In genomic region chr19:9060559-9061340, GRCh38 we compare ENCODE assay signal across 25 cellular contexts. TPM values are rescaled to one million over a fixed set of nuclear protein-coding genes. Genes with fewer than 3 reads are reported as not detected.
DNase-seq lines count a peak whose midpoint lies in the region; ATAC-seq and TF ChIP-seq lines count a peak whose summit lies in the region.
"Had no signal": no experiment of that assay in that cellular context is flagged by ENCODE, and none has a peak within 500 bp of the region (broad histone marks: within the 10 kb centered on the region; RNA-seq: fewer than 3 reads in every experiment).

No MANE protein-coding gene starts in this region.

- intact Hi-C loops in OCI-LY7 (cut with micrococcal nuclease; ENCODE audit: unreplicated experiment), result no loop called here

- peaks cover 8% of the 10 kb centered on the region for H3K27me3 Mint-ChIP-seq in GM23338 (ENCODE audit: insufficient read depth, low read depth, poor library complexity)
- no peaks in the 10 kb centered on the region for H3K27me3 Mint-ChIP-seq in neural progenitor cell (ENCODE audit: insufficient read depth, low read depth)
- H3K27me3 Mint-ChIP-seq: CD4-positive, alpha-beta T cell had no signal

- H3K36me3 ChIP-seq in GM23338 (ENCODE audit: insufficient read depth) (no peaks in the 10 kb centered on the region), hepatocyte (replicated peaks; ENCODE audit: insufficient read depth, low read depth) (no peaks in the 10 kb centered on the region), neural progenitor cell (no peaks in the 10 kb centered on the region), OCI-LY7 (ENCODE audit: insufficient read depth, low read length) (no peaks in the 10 kb centered on the region)

- no peaks in the 10 kb centered on the region for H3K9me3 ChIP-seq in hepatocyte (ENCODE audit: low read depth)
- no peaks in the 10 kb centered on the region for H3K9me3 ChIP-seq in neural progenitor cell (ENCODE audit: low read depth)
- no peaks in the 10 kb centered on the region for H3K9me3 ChIP-seq in OCI-LY7 (ENCODE audit: low read length)
- H3K9me3 ChIP-seq: A549, Caco-2, SK-N-SH had no signal

- 68% methylated on average over 17 of the region's 17 CpGs for WGBS in hepatocyte (ENCODE audit: low lambda C conversion rate, missing lambda C conversion rate)

- H3K4me1 ChIP-seq in GM23338 (ENCODE audit: insufficient read depth), result 0 out of 2 replicates have a peak, but pooled peaks cover 3% of the 10 kb centered on the region
- H3K4me1 ChIP-seq in hepatocyte (ENCODE audit: insufficient read depth), result no peaks in the 10 kb centered on the region
- H3K4me1 ChIP-seq in neural progenitor cell, result peaks cover 4% of the 10 kb centered on the region
- H3K4me1 ChIP-seq in OCI-LY7 (ENCODE audit: insufficient read depth, low read length, poor library complexity, severe bottlenecking), result no peaks in the 10 kb centered on the region
- H3K4me1 ChIP-seq: Caco-2 had no signal

- H3K9ac ChIP-seq in neural progenitor cell, result no peak overlapping the region
- H3K9ac ChIP-seq: KMS-11, SK-N-SH had no signal

- H3K36me3 Mint-ChIP-seq in GM23338 (ENCODE audit: low read depth), result peaks cover 35% of the 10 kb centered on the region
- no peaks in the 10 kb centered on the region for H3K36me3 Mint-ChIP-seq in neural progenitor cell

- TF ChIP-seq CTCF in GM23338 (conservative IDR thresholded peaks at IDR 0.05; ENCODE audit: low read depth in 2 of 2), result no peak
- TF ChIP-seq CTCF in hepatocyte (IDR thresholded peaks at IDR 0.05; ENCODE audit: poor library complexity), result no peak
- TF ChIP-seq CTCF in neural progenitor cell (IDR thresholded peaks at IDR 0.05), result no peak
- no peak for TF ChIP-seq CTCF in OCI-LY7 (conservative IDR thresholded peaks at IDR 0.05; ENCODE audit: low read length)

- H2AFZ ChIP-seq in GM23338, result 0 out of 2 replicates have a peak overlapping the region, but pooled peaks have one; percentile 1
- no peak overlapping the region for H2AFZ ChIP-seq in hepatocyte
- peak overlapping the region; percentile 8 for H2AFZ ChIP-seq in neural progenitor cell (replicated peaks)
- no peak overlapping the region for H2AFZ ChIP-seq in OCI-LY7 (ENCODE audit: low read length)

- H3K4me3 Mint-ChIP-seq in GM23338 (no peak overlapping the region), neural progenitor cell (no peak overlapping the region)
- H3K4me3 Mint-ChIP-seq: CD4-positive, alpha-beta T cell; HFFc6 had no signal

- H3K27ac ChIP-seq in GM23338 (ENCODE audit: low read depth), result no peak overlapping the region
- peak overlapping the region; percentile 51 for H3K27ac ChIP-seq in hepatocyte
- H3K27ac ChIP-seq in neural progenitor cell, result no peak overlapping the region
- no peak overlapping the region for H3K27ac ChIP-seq in OCI-LY7 (ENCODE audit: low read depth, low read length, poor library complexity, severe bottlenecking)
- H3K27ac ChIP-seq: KMS-11 had no signal

- H3K9me2 ChIP-seq in GM23338 (ENCODE audit: insufficient read depth), result no peaks in the 10 kb centered on the region
- no peaks in the 10 kb centered on the region for H3K9me2 ChIP-seq in hepatocyte (replicated peaks; ENCODE audit: insufficient read depth)
- H3K9me2 ChIP-seq in OCI-LY7 (ENCODE audit: insufficient read depth, low read length), result no peaks in the 10 kb centered on the region
- H3K9me2 ChIP-seq: SK-N-SH had no signal

- H3K4me3 ChIP-seq in GM23338, result no peak overlapping the region
- no peak overlapping the region for H3K4me3 ChIP-seq in hepatocyte
- H3K4me3 ChIP-seq in neural progenitor cell, result no peak overlapping the region
- H3K4me3 ChIP-seq in OCI-LY7 (ENCODE audit: low read depth, low read length, poor library complexity, severe bottlenecking), result no peak overlapping the region
- H3K4me3 ChIP-seq: A549, GM12878 had no signal

- no peak for ATAC-seq in GM23338
- ATAC-seq in GM21737 (IDR thresholded peaks at IDR 0.05; ENCODE audit: unreplicated experiment), result no peak
- ATAC-seq: A549, GM12878 had no signal

- H4K20me1 ChIP-seq in GM23338 (replicated peaks; ENCODE audit: insufficient read depth) (no peaks in the 10 kb centered on the region), hepatocyte (ENCODE audit: insufficient read depth, poor library complexity, severe bottlenecking) (no peaks in the 10 kb centered on the region), neural progenitor cell (ENCODE audit: low read depth) (no peaks in the 10 kb centered on the region), OCI-LY7 (ENCODE audit: insufficient read depth, low read length) (no peaks in the 10 kb centered on the region)

- CTCF ChIA-PET in OCI-LY7 (lab: Charles Lee; ENCODE audit: unreplicated experiment), result no interaction called here

- H3K4me2 ChIP-seq in GM23338 (no peak overlapping the region), hepatocyte (no peak overlapping the region), neural progenitor cell (no peak overlapping the region), OCI-LY7 (ENCODE audit: low read length) (no peak overlapping the region)
- H3K4me2 ChIP-seq: A549, KMS-11, SK-N-SH had no signal

- no TSS peak for BruUV-seq in OCI-LY7 (replicated peaks; lab: Mats Ljungman, UMichigan)

- H3K27me3 ChIP-seq in GM23338 (ENCODE audit: insufficient read depth) (no peaks in the 10 kb centered on the region), hepatocyte (no peaks in the 10 kb centered on the region), neural progenitor cell (no peaks in the 10 kb centered on the region)

- POLR2A ChIA-PET in OCI-LY7 (lab: Charles Lee), result no interaction called here

- H3K79me2 ChIP-seq in GM23338 (replicated peaks; ENCODE audit: insufficient read depth) (no peaks in the 10 kb centered on the region), hepatocyte (no peaks in the 10 kb centered on the region), neural progenitor cell (ENCODE audit: low read depth) (no peaks in the 10 kb centered on the region), OCI-LY7 (ENCODE audit: insufficient read depth, low read depth, low read length) (no peaks in the 10 kb centered on the region)

- no peaks in the 10 kb centered on the region for H3F3A ChIP-seq in GM23338 (replicated peaks; ENCODE audit: low read depth)
- no peaks in the 10 kb centered on the region for H3F3A ChIP-seq in neural progenitor cell (ENCODE audit: low read depth)

- H3K4me1 Mint-ChIP-seq in GM23338 (no peaks in the 10 kb centered on the region), neural progenitor cell (no peaks in the 10 kb centered on the region)

- H3K9me3 Mint-ChIP-seq in GM23338 (peaks cover 98% of the 10 kb centered on the region), neural progenitor cell (no peaks in the 10 kb centered on the region)
- H3K9me3 Mint-ChIP-seq: CD4-positive, alpha-beta T cell had no signal

- H3K27ac Mint-ChIP-seq in GM23338, result no peak overlapping the region
- H3K27ac Mint-ChIP-seq in neural progenitor cell, result no peak overlapping the region
- H3K27ac Mint-ChIP-seq: CD4-positive, alpha-beta T cell; HFFc6 had no signal

- DNase-seq in GM23338 (ENCODE audit: low spot score) (peak; percentile 34), OCI-M1 (lab: John Stamatoyannopoulos, UW) (peak; percentile 82), hepatocyte (ENCODE audit: low spot score) (no peak), neural progenitor cell (ENCODE audit: low spot score) (no peak), OCI-LY7 (ENCODE audit: low spot score) (no peak), cerebellar cortex (ENCODE audit: low spot score) (no peak)
- DNase-seq in stimulated activated CD4-positive, alpha-beta T cell treated with anti-CD3 and anti-CD28 coated beads, Interleukin-12 subunit alpha, Interleukin-12 subunit beta, amount 100 ng/mL, for 4 hours, result no peak
- DNase-seq: Caco-2; CD4-positive, alpha-beta T cell; HFFc6; NCI-H1417 treated with DMSO at 0.1 percent for 48 hours; NCI-H187 treated with DMSO at 0.1 percent for 48 hours; NCI-H345; NCI-H526 treated with DMSO at 0.1 percent for 48 hours; NK-92 treated with Interleukin-12 subunit alpha and Interleukin-12 subunit beta, amount 100 ng/mL, for 24 hours; SHP77; SK-N-SH had no signal

TF ChIP-seq in GM23338, 12 proteins besides CTCF, POLR2A, EP300 and RAD21 (continues in another document):
- no peak for TF ChIP-seq ZNF114 (CRISPR knock-in tag; IDR thresholded peaks at IDR 0.05)
- TF ChIP-seq EZH2phosphoT487 (IDR thresholded peaks at IDR 0.05; ENCODE audit: unreplicated experiment), result no peak
- no peak for TF ChIP-seq ZNF331 (CRISPR knock-in tag; IDR thresholded peaks at IDR 0.05; ENCODE audit: low read depth)
- TF ChIP-seq CREB1 (CRISPR knock-in tag; IDR thresholded peaks at IDR 0.05; ENCODE audit: low read depth), result no peak
- no peak for TF ChIP-seq JUNB (IDR thresholded peaks at IDR 0.05; ENCODE audit: unreplicated experiment)

RNA-seq across cellular contexts. Expression of gene OR1M1, which starts 26.1 kb away (rescaled TPM):
- total RNA-seq in GM23338 (2014; rRNA removed; shearing (Covaris generic)), result not detected in 2 replicates
- polyA plus RNA-seq in GM23338 (2016; fragmentation: Nextera tagmentation; extraction: Ambion mirVana), result not detected in 2 replicates
- not detected in 2 replicates for total RNA-seq in hepatocyte
- not detected in 2 replicates for polyA plus RNA-seq in hepatocyte
- not detected in 2 replicates for total RNA-seq in neural progenitor cell (ENCODE audit: low replicate concordance)
- total RNA-seq in OCI-LY7 (2014; rRNA removed; shearing (Covaris generic)), result not detected in 2 replicates
- not detected in 2 replicates for total RNA-seq in OCI-LY7 (2022)
- total RNA-seq: Caco-2; CD4-positive, alpha-beta T cell; GM12878; H1; HFFc6; HT-29; RPMI7951 had no signal
- polyA plus RNA-seq: A549, BJ, GM12878, SK-N-SH had no signal

RNA-seq across cellular contexts. Expression of gene OR7G2, which starts 46.5 kb away (rescaled TPM):
- total RNA-seq in GM23338 (2014; rRNA removed; shearing (Covaris generic)), result not detected in 2 replicates
- polyA plus RNA-seq in GM23338 (2016; fragmentation: Nextera tagmentation; extraction: Ambion mirVana) (not detected in 2 replicates), hepatocyte (not detected in 2 replicates)
- total RNA-seq in hepatocyte (not detected in 2 replicates), neural progenitor cell (ENCODE audit: low replicate concordance) (not detected in 2 replicates), OCI-LY7 (2022) (not detected in 2 replicates)
- total RNA-seq in OCI-LY7 (2014; rRNA removed; shearing (Covaris generic)), result not detected in 2 replicates
- total RNA-seq: Caco-2; CD4-positive, alpha-beta T cell; GM12878; H1; HFFc6; HT-29; RPMI7951 had no signal
- polyA plus RNA-seq: A549, BJ, GM12878, H1, SK-N-SH had no signal

RNA-seq across cellular contexts. Expression of gene MUC16, which starts 50.5 kb away (rescaled TPM):
- total RNA-seq in GM23338 (2014; rRNA removed; shearing (Covaris generic)), result 0.16 and 0.42 TPM in 2 replicates
- polyA plus RNA-seq in GM23338 (2016; fragmentation: Nextera tagmentation; extraction: Ambion mirVana) (0.06 and 0.07 TPM in 2 replicates), hepatocyte (1.3 and 5.6 TPM in 2 replicates)
- total RNA-seq in hepatocyte (2.5 and 3.2 TPM in 2 replicates), neural progenitor cell (ENCODE audit: low replicate concordance) (under 0.01 and 0.07 TPM in 2 replicates), OCI-LY7 (2022) (not detected in 2 replicates)
- total RNA-seq in OCI-LY7 (2014; rRNA removed; shearing (Covaris generic)), result under 0.01 TPM in 1 of 2 replicates, not detected in the other
- total RNA-seq: GM12878, HFFc6, RPMI7951 had no signal
- polyA plus RNA-seq: BJ, SK-N-SH had no signal

RNA-seq across cellular contexts. Expression of gene OR7G1, which starts 54.8 kb away (rescaled TPM):
- total RNA-seq in GM23338 (2014; rRNA removed; shearing (Covaris generic)), result not detected in 2 replicates
- not detected in 2 replicates for polyA plus RNA-seq in GM23338 (2016; fragmentation: Nextera tagmentation; extraction: Ambion mirVana)
- not detected in 2 replicates for total RNA-seq in hepatocyte
- polyA plus RNA-seq in hepatocyte, result not detected in 2 replicates
- not detected in 2 replicates for total RNA-seq in neural progenitor cell (ENCODE audit: low replicate concordance)
- total RNA-seq in OCI-LY7 (2014; rRNA removed; shearing (Covaris generic)), result not detected in 2 replicates
- total RNA-seq in OCI-LY7 (2022), result not detected in 2 replicates
- total RNA-seq: Caco-2; CD4-positive, alpha-beta T cell; GM12878; H1; HFFc6; HT-29; RPMI7951 had no signal
- polyA plus RNA-seq: A549, BJ, GM12878, H1, SK-N-SH had no signal

Comparison
In these comparisons a context has a peak if more than half of its experiments do, and no peak if none do; other contexts are left out.
1. DNase-seq: peak in GM23338 (single experiment) and OCI-M1 (single experiment); none in hepatocyte (single experiment), neural progenitor cell (single experiment), stimulated activated CD4-positive, alpha-beta T cell treated with anti-CD3 and anti-CD28 coated beads, Interleukin-12 subunit alpha, Interleukin-12 subunit beta, amount 100 ng/mL, for 4 hours (single experiment), OCI-LY7 (single experiment) and cerebellar cortex (single experiment).
2. H2AFZ ChIP-seq: peak in GM23338 (single experiment) and neural progenitor cell (single experiment); none in hepatocyte (single experiment) and OCI-LY7 (single experiment).